ENCODE assay signal across 20 cellular contexts in genomic region chr7:85688712-85689111, GRCh38.
DNase-seq lines count a peak whose midpoint lies in the region; ATAC-seq, FAIRE-seq and TF ChIP-seq lines count a peak whose summit lies in the region.
"Had no signal": no experiment of that assay in that cellular context is flagged by ENCODE, and none has a peak within 500 bp of the region (broad histone marks: within the 10 kb centered on the region; RNA-seq: fewer than 3 reads in every experiment).

No MANE protein-coding gene starts in this region.

- no peaks in the 10 kb centered on the region for H3K4me1 ChIP-seq in thyroid gland
- H3K4me1 ChIP-seq: A549 had no signal

- TF ChIP-seq POLR2A in thyroid gland (IDR thresholded peaks at IDR 0.05) = no peak

- intact Hi-C loops in thyroid gland (cut with DNase I) = no loop called here

- WGBS in thyroid gland, 2 donors = 66 to 85% methylated on average over 2 of the region's 2 CpGs

- in situ Hi-C loops in astrocyte of the spinal cord (cut with HindIII; ENCODE audit: low sequenced_read_pairs) = no loop called here

- DNase-seq in AG20443 (ENCODE audit: low spot score) = peak; percentile 27
- peak; percentile 19 for DNase-seq in NCI-H1694 (lab: John Stamatoyannopoulos, UW)
- DNase-seq in astrocyte of the spinal cord (ENCODE audit: low read depth, low spot score) = peak; percentile 29
- peak; percentile 27 for DNase-seq in medulla oblongata (ENCODE audit: extremely low spot score)
- no peak for DNase-seq in GM19239 (ENCODE audit: insufficient read length, low spot score)
- DNase-seq in thyroid gland = no peak
- DNase-seq: CD8-positive, alpha-beta memory T cell; H9; Karpas-422; MG63; NCI-H1048; NCI-H1436 treated with DMSO at 0.1 percent for 48 hours; NCI-H2081; NCI-H510A treated with DMSO at 0.1 percent for 48 hours; NCI-H82; SIG-M5 had no signal

- no peaks in the 10 kb centered on the region for H3K27me3 ChIP-seq in thyroid gland
- H3K27me3 ChIP-seq: MG63 had no signal

- FAIRE-seq in GM19239 (lab: Jason Lieb, UNC) = no peak
- FAIRE-seq: HTR-8/SVneo had no signal

- no peaks in the 10 kb centered on the region for H3K36me3 ChIP-seq in thyroid gland
- H3K36me3 ChIP-seq: MG63 had no signal

- no peak for ATAC-seq in HG03039 (IDR thresholded peaks at IDR 0.05; ENCODE audit: unreplicated experiment)
- ATAC-seq: A549 had no signal

- H3K4me3 ChIP-seq in astrocyte of the spinal cord (ENCODE audit: low read depth, low read length) (no peak overlapping the region), thyroid gland (replicated peaks in 1 of 3) (no peak overlapping the region)
- H3K4me3 ChIP-seq: A549, MG63 had no signal

- TF ChIP-seq CTCF in astrocyte of the spinal cord (IDR thresholded peaks at IDR 0.05; ENCODE audit: low read depth, low read length) (no peak), thyroid gland (IDR thresholded peaks at IDR 0.05) (no peak)

- H3K27ac ChIP-seq in thyroid gland = no peak overlapping the region
- H3K27ac ChIP-seq: A549, HL-60 had no signal

- no peaks in the 10 kb centered on the region for H3K9me3 ChIP-seq in thyroid gland
- H3K9me3 ChIP-seq: A549, MG63 had no signal

Comparison
In these comparisons a context has a peak if more than half of its experiments do, and no peak if none do; other contexts are left out.
1. DNase-seq: peak in AG20443 (single experiment), NCI-H1694 (single experiment), astrocyte of the spinal cord (single experiment) and medulla oblongata (single experiment); none in GM19239 (single experiment) and thyroid gland (0 of 2).